ENCODE assay signal across 2 cellular contexts in genomic region chr5:96736937-96737336, GRCh38.
TF ChIP-seq lines count a peak whose summit lies in the region.

No MANE protein-coding gene starts in this region.

TF ChIP-seq in GM23338, 12 proteins besides CTCF, POLR2A, EP300 and RAD21 (continued from another document):
- TF ChIP-seq ZNF114 (CRISPR knock-in tag; IDR thresholded peaks at IDR 0.05) (no peak), ETS1 (IDR thresholded peaks at IDR 0.05) (no peak), NANOG (IDR thresholded peaks at IDR 0.05; ENCODE audit: borderline replicate concordance) (no peak), ZNF462 (CRISPR knock-in tag; IDR thresholded peaks at IDR 0.05) (no peak), JUNB (IDR thresholded peaks at IDR 0.05; ENCODE audit: unreplicated experiment) (no peak), REST (IDR thresholded peaks at IDR 0.05; ENCODE audit: unreplicated experiment) (no peak), CREB1 (CRISPR knock-in tag; IDR thresholded peaks at IDR 0.05; ENCODE audit: low read depth) (no peak), STAT1 (IDR thresholded peaks at IDR 0.05; ENCODE audit: unreplicated experiment) (no peak), EZH2 (IDR thresholded peaks at IDR 0.05; ENCODE audit: low read depth, unreplicated experiment) (no peak), ZNF331 (CRISPR knock-in tag; IDR thresholded peaks at IDR 0.05; ENCODE audit: low read depth) (no peak), EZH2phosphoT487 (IDR thresholded peaks at IDR 0.05; ENCODE audit: unreplicated experiment) (no peak)

TF ChIP-seq in K562, 482 proteins besides CTCF, POLR2A, EP300 and RAD21:
- TF ChIP-seq PRDM10 (IDR thresholded peaks at IDR 0.05; ENCODE audit: partially characterized antibody): no peak
- no peak for TF ChIP-seq ZNF41 (CRISPR knock-in tag; conservative IDR thresholded peaks at IDR 0.05)
